8 cellular contexts compared by ENCODE assay signal in genomic region chr6:75284285-75285155, GRCh38. TPM values are rescaled to one million over a fixed set of nuclear protein-coding genes. Genes with fewer than 3 reads are reported as not detected.
DNase-seq lines count a peak whose midpoint lies in the region; ATAC-seq, FAIRE-seq and TF ChIP-seq lines count a peak whose summit lies in the region.

TMEM30A (minus strand) TSS chr6:75284792; CDS start chr6:75284638, 154 bp downstream.

- peak within 1 kb of the TSS; percentile 98 for H3K4me3 ChIP-seq in adipocyte (ENCODE audit: low read length)
- peak within 1 kb of the TSS; percentile 59 to 88 (median 79) for H3K4me3 ChIP-seq in pancreas
- H3K4me3 ChIP-seq in tibial artery, result peak within 1 kb of the TSS; percentile 79 to 89

- peak; percentile 73 for DNase-seq in GM12891 (ENCODE audit: insufficient read length, low spot score)
- peak; percentile 94 for DNase-seq in NCI-H1417 treated with DMSO at 0.1 percent for 48 hours (lab: John Stamatoyannopoulos, UW)
- peak; percentile 97 to 99 for DNase-seq in SW 1271 (lab: John Stamatoyannopoulos, UW)
- peak; percentile 100 for DNase-seq in adipocyte (ENCODE audit: low read depth)
- DNase-seq in Right ventricle myocardium superior, result peak; percentile 97
- DNase-seq in pancreas, result peak; percentile 95 to 99 (median 97)
- DNase-seq in tibial artery, result peak; percentile 96 to 98

- no peaks in the 10 kb centered on the region for H3K36me3 ChIP-seq in adipocyte (ENCODE audit: control insufficient read depth, insufficient read depth, low read length, severe bottlenecking)
- H3K36me3 ChIP-seq in pancreas, result no peaks in the 10 kb centered on the region
- no peaks in the 10 kb centered on the region for H3K36me3 ChIP-seq in tibial artery

- ATAC-seq in HG02798 (IDR thresholded peaks at IDR 0.05; ENCODE audit: poor library complexity, unreplicated experiment) (peak; percentile 96), Right ventricle myocardium superior (ENCODE audit: poor library complexity) (peak; percentile 99), pancreas (peak; percentile 96 to 98 (median 98))

- no peaks in the 10 kb centered on the region for H3K9me3 ChIP-seq in adipocyte (ENCODE audit: control insufficient read depth, low read length)
- H3K9me3 ChIP-seq in pancreas, result no peaks in the 10 kb centered on the region
- H3K9me3 ChIP-seq in tibial artery, result no peaks in the 10 kb centered on the region

- H3K4me1 ChIP-seq in adipocyte (ENCODE audit: control insufficient read depth, insufficient read depth, low read length), result peaks cover 44% of the 10 kb centered on the region
- H3K4me1 ChIP-seq in pancreas, result peaks cover 10 to 52% (median 45%) of the 10 kb centered on the region in 3 donors
- H3K4me1 ChIP-seq in tibial artery, result peaks cover 0 to 60% (median 26%) of the 10 kb centered on the region in 4 donors

- H3K27ac ChIP-seq in pancreas (peak within 1 kb of the TSS; percentile 79 to 94 (median 87)), tibial artery (peak within 1 kb of the TSS; percentile 90 to 92)

- peak; percentile 100 for FAIRE-seq in GM12891 (lab: Jason Lieb, UNC)
- FAIRE-seq in pancreas (lab: Jason Lieb, UNC), result peak; percentile 95

- WGBS in pancreas, 2 donors, result 0% methylated on average over 74 of the region's 74 CpGs

- intact Hi-C loops in Right ventricle myocardium superior (cut with DNase I) (no loop called here), pancreas (cut with DNase I) (no loop called here), tibial artery (cut with DNase I; ENCODE audit: low total_unique reads) (no loop called here)

- H3K27me3 ChIP-seq in adipocyte (replicated peaks; ENCODE audit: control insufficient read depth, insufficient read depth, low read length), result no peaks in the 10 kb centered on the region
- no peaks in the 10 kb centered on the region for H3K27me3 ChIP-seq in pancreas
- H3K27me3 ChIP-seq in tibial artery, result no peaks in the 10 kb centered on the region

- peak within 1 kb of the TSS; percentile 95 for H3K9ac ChIP-seq in adipocyte (ENCODE audit: low read length)

- TF ChIP-seq POLR2A in GM12891 (IDR thresholded peaks at IDR 0.05; ENCODE audit: low read depth, low read length), result peak; percentile 98

- no peak for TF ChIP-seq CTCF in pancreas (IDR thresholded peaks at IDR 0.05)
- TF ChIP-seq CTCF in tibial artery (IDR thresholded peaks at IDR 0.05), result no peak

TF ChIP-seq in GM12891, 5 proteins besides CTCF, POLR2A, EP300 and RAD21:
- TF ChIP-seq POLR2AphosphoS5 (IDR thresholded peaks at IDR 0.05; ENCODE audit: low read depth, low read length) (peak; percentile 98), POU2F2 (IDR thresholded peaks at IDR 0.05; ENCODE audit: low read depth, low read length) (peak; percentile 40; the same call in 1 of the 2 replicates), PAX5 (IDR thresholded peaks at IDR 0.05; ENCODE audit: insufficient read depth, low read length, severe bottlenecking) (peak; percentile 82), SPI1 (IDR thresholded peaks at IDR 0.05; ENCODE audit: low read depth, low read length) (peak; percentile 78), TAF1 (IDR thresholded peaks at IDR 0.05; ENCODE audit: low read depth, low read length) (peak; percentile 94)

RNA-seq across cellular contexts. Expression of gene TMEM30A, which starts in this region (rescaled TPM):
- 35.4 TPM for polyA plus RNA-seq in GM12891 (2012; ENCODE audit: low read depth, missing spikeins)
- total RNA-seq in Right ventricle myocardium superior (40.0 TPM), pancreas (10 to 100 TPM; 61.4 to 85.5 (median 70.5) TPM)
- 10 to 100 TPM; 21.2 to 44.5 TPM for polyA plus RNA-seq in pancreas

Comparison
In these comparisons a context has a peak if more than half of its experiments do, and no peak if none do; other contexts are left out.
1. Peak in every context shown above with its lines: DNase-seq, ATAC-seq, H3K4me3 ChIP-seq and H3K27ac ChIP-seq.